ENCODE assay signal across 13 cellular contexts in the genomic region with DNA sequence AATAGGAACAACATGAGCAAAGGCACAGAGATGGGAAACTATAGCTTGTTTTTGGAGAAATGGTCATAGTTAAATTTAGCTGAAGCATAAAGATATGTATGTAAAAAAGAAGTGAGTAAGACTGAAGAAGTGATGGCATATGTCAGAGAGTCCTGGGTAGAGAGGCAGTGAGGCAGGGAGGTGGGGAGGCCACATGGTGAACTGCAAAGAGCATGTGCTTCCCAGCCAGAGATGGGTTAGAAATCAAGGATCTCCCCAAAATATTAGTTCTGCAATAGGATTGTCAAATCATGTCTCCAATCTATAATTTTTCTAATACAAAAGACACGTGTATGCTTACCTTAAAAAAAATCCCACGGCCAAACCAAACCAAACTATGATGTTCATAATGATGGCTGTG.
DNase-seq lines count a peak whose midpoint lies in the region; FAIRE-seq and TF ChIP-seq lines count a peak whose summit lies in the region.
"Had no signal": no experiment of that assay in that cellular context is flagged by ENCODE, and none has a peak within 500 bp of the region (broad histone marks: within the 10 kb centered on the region; RNA-seq: fewer than 3 reads in every experiment).

No MANE protein-coding gene starts in this region.

- TF ChIP-seq CTCF in Calu3 (IDR thresholded peaks at IDR 0.05; ENCODE audit: unreplicated experiment) (no peak), VCaP (conservative IDR thresholded peaks at IDR 0.05) (no peak), neural progenitor cell (IDR thresholded peaks at IDR 0.05) (no peak), D721Med (IDR thresholded peaks at IDR 0.05; ENCODE audit: insufficient read depth, missing control alignments) (no peak)

- DNase-seq in Calu3 (no peak), GM23248 (no peak), neural progenitor cell (ENCODE audit: low spot score) (no peak), D721Med (ENCODE audit: insufficient read length, low spot score) (no peak), COLO829 (ENCODE audit: low spot score) (no peak), HTR-8/SVneo (ENCODE audit: insufficient read length, low spot score) (no peak)

- no peak overlapping the region for H3K27ac ChIP-seq in GM23248
- peak overlapping the region; percentile 31; the same call in 1 of the 2 replicates for H3K27ac ChIP-seq in VCaP
- H3K27ac ChIP-seq in neural progenitor cell, result no peak overlapping the region
- H3K27ac ChIP-seq: A549, C4-2B, HL-60 had no signal

- H3K79me2 ChIP-seq in GM23248 (ENCODE audit: insufficient read depth), result no peaks in the 10 kb centered on the region
- no peaks in the 10 kb centered on the region for H3K79me2 ChIP-seq in neural progenitor cell (ENCODE audit: low read depth)

- H3K27ac Mint-ChIP-seq in Calu3 (ENCODE audit: unreplicated experiment), result peak overlapping the region; percentile 55
- H3K27ac Mint-ChIP-seq in neural progenitor cell, result no peak overlapping the region
- H3K27ac Mint-ChIP-seq: IgD-negative memory B cell had no signal

- CTCF ChIA-PET in Calu3 (lab: Charles Lee), result interaction anchor here (0.6 to 2.0 kb wide), 11 partner anchors 19 to 422 kb away, joined by 3 to 24 read pairs (median 5); a partner anchor contains a TSS

- no peaks in the 10 kb centered on the region for H4K20me1 ChIP-seq in GM23248 (ENCODE audit: insufficient read depth)
- H4K20me1 ChIP-seq in neural progenitor cell (ENCODE audit: low read depth), result no peaks in the 10 kb centered on the region

- no peaks in the 10 kb centered on the region for H3K36me3 ChIP-seq in GM23248 (ENCODE audit: low read depth)
- H3K36me3 ChIP-seq in neural progenitor cell, result no peaks in the 10 kb centered on the region
- H3K36me3 ChIP-seq: BE2C had no signal

- H3K4me2 ChIP-seq in GM23248 (ENCODE audit: unreplicated experiment) (no peak overlapping the region), neural progenitor cell (no peak overlapping the region)

- 76 to 88% methylated on average over 2 of the region's 2 CpGs for WGBS in GM23248 (ENCODE audit: low coverage in 1 of 2, low lambda C conversion rate in 2 of 2, missing lambda C conversion rate in 2 of 2), 2 experiments

- H3K4me1 Mint-ChIP-seq in Calu3 (ENCODE audit: low read depth, unreplicated experiment) (peaks cover 22% of the 10 kb centered on the region), neural progenitor cell (peaks cover 13% of the 10 kb centered on the region)

- H3K9me3 Mint-ChIP-seq in Calu3 (ENCODE audit: low read depth, unreplicated experiment) (no peaks in the 10 kb centered on the region), neural progenitor cell (no peaks in the 10 kb centered on the region)
- H3K9me3 Mint-ChIP-seq: CD4-positive, alpha-beta memory T cell; IgD-negative memory B cell had no signal

- no peak overlapping the region for H3K9ac ChIP-seq in GM23248
- H3K9ac ChIP-seq in neural progenitor cell, result no peak overlapping the region

- H3K4me3 Mint-ChIP-seq in Calu3 (ENCODE audit: low read depth, unreplicated experiment) (peak overlapping the region; percentile 61), neural progenitor cell (no peak overlapping the region)
- H3K4me3 Mint-ChIP-seq: IgD-negative memory B cell had no signal

- H3F3A ChIP-seq in GM23248 (ENCODE audit: insufficient read depth) (no peaks in the 10 kb centered on the region), neural progenitor cell (ENCODE audit: low read depth) (no peaks in the 10 kb centered on the region)

- peaks cover 12% of the 10 kb centered on the region for H3K27me3 Mint-ChIP-seq in Calu3 (ENCODE audit: unreplicated experiment)
- H3K27me3 Mint-ChIP-seq in neural progenitor cell (ENCODE audit: insufficient read depth, low read depth), result peaks cover 7% of the 10 kb centered on the region

- no peaks in the 10 kb centered on the region for H3K9me2 ChIP-seq in GM23248 (ENCODE audit: insufficient read depth)

- no TSS peak for BruUV-seq in Calu3 (replicated peaks; lab: Mats Ljungman, UMichigan)

- H3K27me3 ChIP-seq in GM23248 (replicated peaks; ENCODE audit: insufficient read depth), result peaks cover 4% of the 10 kb centered on the region; the same call in 1 of the 2 replicates
- H3K27me3 ChIP-seq in neural progenitor cell, result peaks cover 9% of the 10 kb centered on the region
- H3K27me3 ChIP-seq: BE2C had no signal

- H3K4me1 ChIP-seq in GM23248 (ENCODE audit: insufficient read depth), result no peaks in the 10 kb centered on the region
- H3K4me1 ChIP-seq in neural progenitor cell, result no peaks in the 10 kb centered on the region
- H3K4me1 ChIP-seq: A549, BE2C had no signal

- H3K36me3 Mint-ChIP-seq in Calu3 (ENCODE audit: insufficient read depth, unreplicated experiment), result no peaks in the 10 kb centered on the region
- no peaks in the 10 kb centered on the region for H3K36me3 Mint-ChIP-seq in neural progenitor cell
- H3K36me3 Mint-ChIP-seq: CD4-positive, alpha-beta memory T cell had no signal

- intact Hi-C loops in Calu3 (cut with micrococcal nuclease; ENCODE audit: unreplicated experiment), result loop anchor here (2.0 to 5.0 kb wide), 2 partner anchors 65 to 395 kb away; no protein-coding TSS in a partner anchor

- in situ Hi-C loops in GM23248 (cut with MboI), result loop anchor here (10.0 kb wide), 1 partner anchor 317 kb away; no protein-coding TSS in a partner anchor

- no peak overlapping the region for H3K4me3 ChIP-seq in GM23248
- H3K4me3 ChIP-seq in neural progenitor cell, result no peak overlapping the region
- H3K4me3 ChIP-seq: A549 had no signal

- FAIRE-seq in D721Med (lab: Jason Lieb, UNC) (no peak), HTR-8/SVneo (lab: Jason Lieb, UNC) (no peak)
- FAIRE-seq: A549 had no signal

- H3K9me3 ChIP-seq in GM23248 (ENCODE audit: low read depth) (no peaks in the 10 kb centered on the region), neural progenitor cell (ENCODE audit: low read depth) (no peaks in the 10 kb centered on the region)
- H3K9me3 ChIP-seq: A549, BE2C had no signal

- H2AFZ ChIP-seq in GM23248 (peak overlapping the region; percentile 74; the same call in 1 of the 2 replicates), neural progenitor cell (replicated peaks) (peak overlapping the region; percentile 92)
